Comparison of ENCODE assay signal across 12 cellular contexts in the genomic region with DNA sequence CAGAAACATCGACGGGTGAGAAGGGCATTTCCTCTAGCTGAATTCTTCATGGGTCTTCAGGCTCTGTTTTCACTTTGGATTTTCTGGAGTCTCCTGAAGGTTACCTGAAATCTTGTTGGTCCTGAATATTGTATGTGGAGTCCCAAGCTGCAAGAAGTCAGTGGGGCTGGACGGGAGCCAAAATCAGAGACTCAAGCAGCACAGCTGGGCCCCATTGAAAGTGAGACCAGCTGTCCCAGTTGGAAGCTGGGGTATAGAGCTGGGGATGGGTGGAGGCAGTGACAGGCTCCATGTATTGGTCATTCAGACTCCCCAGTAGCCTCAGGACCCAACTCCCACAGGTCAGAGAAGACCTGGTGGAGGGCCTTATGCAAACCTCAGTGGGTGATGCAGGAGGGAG.
DNase-seq lines count a peak whose midpoint lies in the region; ATAC-seq and TF ChIP-seq lines count a peak whose summit lies in the region.
"Had no signal": no experiment of that assay in that cellular context is flagged by ENCODE, and none has a peak within 500 bp of the region (broad histone marks: within the 10 kb centered on the region; RNA-seq: fewer than 3 reads in every experiment).

No MANE protein-coding gene starts in this region.

- peak; percentile 54 for ATAC-seq in left ventricle myocardium superior
- ATAC-seq in right cardiac atrium = no peak

- intact Hi-C loops in left ventricle myocardium superior (cut with micrococcal nuclease) (no loop called here), right cardiac atrium (cut with DNase I) (no loop called here)

- no peaks in the 10 kb centered on the region for H3K9me3 ChIP-seq in right cardiac atrium (ENCODE audit: control insufficient read depth, low read length)

- no peak overlapping the region for H3K27ac ChIP-seq in right cardiac atrium (ENCODE audit: low read length)
- H3K27ac ChIP-seq: 22Rv1 had no signal

- TF ChIP-seq CTCF in choroid plexus epithelial cell (conservative IDR thresholded peaks at IDR 0.05; ENCODE audit: low read depth, low read length) (no peak), chondrocyte (IDR thresholded peaks at IDR 0.05) (no peak)

- H3K4me1 Mint-ChIP-seq in chondrocyte (ENCODE audit: low read depth) = no peaks in the 10 kb centered on the region

- peaks cover 38% of the 10 kb centered on the region for H3K27me3 Mint-ChIP-seq in chondrocyte (ENCODE audit: low read depth)

- DNase-seq in DMS79 treated with DMSO at 0.1 percent for 48 hours (lab: John Stamatoyannopoulos, UW) (peak; percentile 26), DMS79 (lab: John Stamatoyannopoulos, UW) (no peak), left ventricle myocardium superior (peak; percentile 53), right cardiac atrium (no peak), choroid plexus epithelial cell (ENCODE audit: low read depth) (peak; percentile 6), SW480 (ENCODE audit: low spot score) (no peak), chondrocyte (ENCODE audit: low spot score) (no peak), G401 (ENCODE audit: low spot score) (no peak)
- DNase-seq: effector CD8-positive, alpha-beta T cell; HFFc6; NCI-H2029 had no signal

- in situ Hi-C loops in G401 (cut with HindIII; ENCODE audit: low sequenced_read_pairs) = no loop called here

- no peak overlapping the region for H3K27ac Mint-ChIP-seq in chondrocyte (ENCODE audit: unreplicated experiment)
- H3K27ac Mint-ChIP-seq: HFFc6 had no signal

- no peak overlapping the region for H3K4me3 ChIP-seq in right cardiac atrium (ENCODE audit: low read length)
- H3K4me3 ChIP-seq in choroid plexus epithelial cell (ENCODE audit: low read depth, low read length) = no peak overlapping the region

- no peaks in the 10 kb centered on the region for H3K9me3 Mint-ChIP-seq in chondrocyte (ENCODE audit: low read depth)
- H3K9me3 Mint-ChIP-seq: HFFc6 had no signal

- H3K36me3 Mint-ChIP-seq in chondrocyte (ENCODE audit: low read depth) = no peaks in the 10 kb centered on the region

- no peak overlapping the region for H3K4me3 Mint-ChIP-seq in chondrocyte (ENCODE audit: unreplicated experiment)
- H3K4me3 Mint-ChIP-seq: HFFc6 had no signal

- 60% methylated on average over 3 of the region's 3 CpGs for WGBS in right cardiac atrium

- no peaks in the 10 kb centered on the region for H3K27me3 ChIP-seq in right cardiac atrium (ENCODE audit: control insufficient read depth, insufficient read depth)

- no peaks in the 10 kb centered on the region for H3K4me1 ChIP-seq in right cardiac atrium (ENCODE audit: control insufficient read depth, insufficient read depth, low read length)

Comparison
In these comparisons a context has a peak if more than half of its experiments do, and no peak if none do; other contexts are left out.
1. DNase-seq: peak in DMS79 treated with DMSO at 0.1 percent for 48 hours (single experiment), left ventricle myocardium superior (single experiment) and choroid plexus epithelial cell (single experiment); none in DMS79 (single experiment), right cardiac atrium (0 of 3), SW480 (single experiment), chondrocyte (single experiment) and G401 (single experiment).